ENCODE assay signal across 12 cellular contexts in genomic region chr4:1728061-1728980, GRCh38. TPM values are rescaled to one million over a fixed set of nuclear protein-coding genes. Genes with fewer than 3 reads are reported as not detected.
DNase-seq lines count a peak whose midpoint lies in the region; ATAC-seq and TF ChIP-seq lines count a peak whose summit lies in the region.
"Had no signal": no experiment of that assay in that cellular context is flagged by ENCODE, and none has a peak within 500 bp of the region (broad histone marks: within the 10 kb centered on the region; RNA-seq: fewer than 3 reads in every experiment).

No MANE protein-coding gene starts in this region.

- no peaks in the 10 kb centered on the region for H3K27me3 ChIP-seq in breast epithelium
- no peaks in the 10 kb centered on the region for H3K27me3 ChIP-seq in right lobe of liver
- H3K27me3 ChIP-seq in upper lobe of left lung = no peaks in the 10 kb centered on the region
- H3K27me3 ChIP-seq: adrenal gland had no signal

- H3K27ac ChIP-seq in breast epithelium = peak overlapping the region in 1 of 2 donors; percentile 61
- H3K27ac ChIP-seq in right lobe of liver = peak overlapping the region; percentile 13 to 39 (median 24)
- peak overlapping the region; percentile 56 to 86 (median 72) for H3K27ac ChIP-seq in upper lobe of left lung
- H3K27ac ChIP-seq: KMS-11 had no signal

- H3K9me3 Mint-ChIP-seq in activated naive CD8-positive, alpha-beta T cell treated with anti-CD3 and anti-CD28 coated beads for 36 hours = no peaks in the 10 kb centered on the region
- no peaks in the 10 kb centered on the region for H3K9me3 Mint-ChIP-seq in activated naive CD8-positive, alpha-beta T cell treated with anti-CD3 and anti-CD28 coated beads, Interleukin-2, amount 50 U/mL, for 24 hours
- H3K9me3 Mint-ChIP-seq: T-helper 2 cell treated with Interferon-gamma antibody and Interleukin-4, amounts not matched to agents 5 μg/mL and 100 μg/mL, for 36 hours had no signal

- no peaks in the 10 kb centered on the region for H3K4me1 ChIP-seq in breast epithelium
- H3K4me1 ChIP-seq in right lobe of liver = peaks cover 0 to 6% (median 0%) of the 10 kb centered on the region in 4 donors
- peaks cover 30 to 53% (median 38%) of the 10 kb centered on the region in 4 donors for H3K4me1 ChIP-seq in upper lobe of left lung
- H3K4me1 ChIP-seq: adrenal gland had no signal

- no peak for TF ChIP-seq POLR2A in breast epithelium (IDR thresholded peaks at IDR 0.05)
- no peak for TF ChIP-seq POLR2A in right lobe of liver (IDR thresholded peaks at IDR 0.05)
- no peak for TF ChIP-seq POLR2A in upper lobe of left lung (IDR thresholded peaks at IDR 0.05)

- peak overlapping the region in 2 of 3 donors; percentile 1 to 7 for H3K4me3 ChIP-seq in breast epithelium
- H3K4me3 ChIP-seq in right lobe of liver = no peak overlapping the region
- peak overlapping the region in 3 of 4 donors; percentile 19 to 37 (median 23) for H3K4me3 ChIP-seq in upper lobe of left lung

- no peak for ATAC-seq in activated naive CD8-positive, alpha-beta T cell treated with anti-CD3 and anti-CD28 coated beads, Interleukin-2, amount 50 U/mL, for 24 hours
- ATAC-seq in right lobe of liver = no peak
- no peak for ATAC-seq in upper lobe of left lung (ENCODE audit: low FRiP score in 2 of 2)
- no peak for ATAC-seq in GM19351 (IDR thresholded peaks at IDR 0.05; ENCODE audit: unreplicated experiment)

- 78% methylated on average over 4 of the region's 31 CpGs for WGBS in right lobe of liver (ENCODE audit: insufficient coverage, low coverage, low lambda C conversion rate, missing lambda C conversion rate)
- WGBS in upper lobe of left lung, 2 donors = 72 to 80% methylated on average over 20 to 30 of the region's 31 CpGs

- intact Hi-C loops in breast epithelium (cut with DNase I; ENCODE audit: low total_unique reads) = no loop called here
- intact Hi-C loops in right lobe of liver (cut with DNase I) = loop anchor here in 1 of 2 donors (5.0 kb wide), 1 partner anchor 36 kb away; no protein-coding TSS in a partner anchor

- peaks cover 40% of the 10 kb centered on the region for H3K4me1 Mint-ChIP-seq in activated naive CD8-positive, alpha-beta T cell treated with anti-CD3 and anti-CD28 coated beads for 36 hours
- peaks cover 54% of the 10 kb centered on the region for H3K4me1 Mint-ChIP-seq in activated naive CD8-positive, alpha-beta T cell treated with anti-CD3 and anti-CD28 coated beads, Interleukin-2, amount 50 U/mL, for 24 hours

- no peak for TF ChIP-seq EP300 in upper lobe of left lung (IDR thresholded peaks at IDR 0.05)

- H3K36me3 ChIP-seq in breast epithelium (no peaks in the 10 kb centered on the region), right lobe of liver (peaks cover 0 to 3% (median 0%) of the 10 kb centered on the region in 4 donors), upper lobe of left lung (peaks cover 0 to 44% (median 19%) of the 10 kb centered on the region in 4 donors)

- DNase-seq in activated naive CD8-positive, alpha-beta T cell treated with anti-CD3 and anti-CD28 coated beads for 36 hours = no peak
- no peak for DNase-seq in activated naive CD8-positive, alpha-beta T cell treated with anti-CD3 and anti-CD28 coated beads, Interleukin-2, amount 50 U/mL, for 24 hours
- DNase-seq in breast epithelium (ENCODE audit: low spot score in 2 of 2) (no peak), right lobe of liver (peak in 2 of 3 donors; percentile 25 to 43), upper lobe of left lung (peak in 1 of 2 donors; percentile 67), NCI-H2081 treated with DMSO at 0.1 percent for 48 hours (lab: John Stamatoyannopoulos, UW) (no peak), foreskin melanocyte (no peak)
- DNase-seq: DMS79 had no signal

- no peaks in the 10 kb centered on the region for H3K27me3 Mint-ChIP-seq in activated naive CD8-positive, alpha-beta T cell treated with anti-CD3 and anti-CD28 coated beads for 36 hours
- H3K27me3 Mint-ChIP-seq in activated naive CD8-positive, alpha-beta T cell treated with anti-CD3 and anti-CD28 coated beads, Interleukin-2, amount 50 U/mL, for 24 hours = no peaks in the 10 kb centered on the region

- H3K9me3 ChIP-seq in breast epithelium (no peaks in the 10 kb centered on the region), right lobe of liver (no peaks in the 10 kb centered on the region), upper lobe of left lung (no peaks in the 10 kb centered on the region)
- H3K9me3 ChIP-seq: adrenal gland had no signal

- peak overlapping the region; percentile 34 for H3K27ac Mint-ChIP-seq in activated naive CD8-positive, alpha-beta T cell treated with anti-CD3 and anti-CD28 coated beads for 36 hours
- no peak overlapping the region for H3K27ac Mint-ChIP-seq in activated naive CD8-positive, alpha-beta T cell treated with anti-CD3 and anti-CD28 coated beads, Interleukin-2, amount 50 U/mL, for 24 hours
- H3K27ac Mint-ChIP-seq: T-helper 2 cell treated with Interferon-gamma antibody and Interleukin-4, amounts not matched to agents 5 μg/mL and 100 μg/mL, for 36 hours had no signal

- no peak for TF ChIP-seq CTCF in breast epithelium (IDR thresholded peaks at IDR 0.05)
- TF ChIP-seq CTCF in right lobe of liver (IDR thresholded peaks at IDR 0.05) = no peak
- no peak for TF ChIP-seq CTCF in upper lobe of left lung (IDR thresholded peaks at IDR 0.05)

- H3K4me3 Mint-ChIP-seq in activated naive CD8-positive, alpha-beta T cell treated with anti-CD3 and anti-CD28 coated beads for 36 hours = no peak overlapping the region
- H3K4me3 Mint-ChIP-seq in activated naive CD8-positive, alpha-beta T cell treated with anti-CD3 and anti-CD28 coated beads, Interleukin-2, amount 50 U/mL, for 24 hours = no peak overlapping the region
- H3K4me3 Mint-ChIP-seq: T-helper 2 cell treated with Interferon-gamma antibody and Interleukin-4, amounts not matched to agents 5 μg/mL and 100 μg/mL, for 36 hours had no signal

- H3K36me3 Mint-ChIP-seq in activated naive CD8-positive, alpha-beta T cell treated with anti-CD3 and anti-CD28 coated beads for 36 hours = peaks cover 65% of the 10 kb centered on the region
- H3K36me3 Mint-ChIP-seq in activated naive CD8-positive, alpha-beta T cell treated with anti-CD3 and anti-CD28 coated beads, Interleukin-2, amount 50 U/mL, for 24 hours (ENCODE audit: low read depth) = peaks cover 64% of the 10 kb centered on the region

RNA-seq across cellular contexts. Expression of gene TACC3, which starts 7.0 kb away (rescaled TPM):
- 100 to 1,000 TPM; 189 to 190 TPM for total RNA-seq in activated naive CD8-positive, alpha-beta T cell treated with anti-CD3 and anti-CD28 coated beads for 36 hours
- total RNA-seq in breast epithelium = 1 to 10 TPM; 4.1 to 7.8 (median 4.9) TPM
- total RNA-seq in right lobe of liver = 1 to 10 TPM; 2.2 to 5.7 (median 4.8) TPM
- total RNA-seq in upper lobe of left lung = 10 to 100 TPM in 5 of 6 donors, 1 to 10 TPM in 1; 8.9 to 47.4 (median 21.9) TPM

RNA-seq across cellular contexts. Expression of gene TMEM129, which starts 7.2 kb away (rescaled TPM):
- 10 to 100 TPM; 20.5 to 20.8 TPM for total RNA-seq in activated naive CD8-positive, alpha-beta T cell treated with anti-CD3 and anti-CD28 coated beads for 36 hours
- total RNA-seq in breast epithelium = 10 to 100 TPM; 40.5 to 47.3 (median 41.6) TPM
- total RNA-seq in right lobe of liver = 10 to 100 TPM; 13.8 to 51.0 (median 25.4) TPM
- total RNA-seq in upper lobe of left lung = 10 to 100 TPM; 38.9 to 99.1 (median 49.6) TPM

RNA-seq across cellular contexts. Expression of gene SLBP, which starts 16.2 kb away (rescaled TPM):
- 100 to 1,000 TPM; 183 to 184 TPM for total RNA-seq in activated naive CD8-positive, alpha-beta T cell treated with anti-CD3 and anti-CD28 coated beads for 36 hours
- total RNA-seq in breast epithelium (10 to 100 TPM; 45.1 to 52.0 (median 45.6) TPM), right lobe of liver (10 to 100 TPM; 13.1 to 30.8 (median 14.7) TPM), upper lobe of left lung (10 to 100 TPM; 33.0 to 51.1 (median 38.0) TPM)

RNA-seq across cellular contexts. Expression of gene FAM53A, which starts 44.2 kb away (rescaled TPM):
- total RNA-seq in activated naive CD8-positive, alpha-beta T cell treated with anti-CD3 and anti-CD28 coated beads for 36 hours = 1 to 10 TPM in 1 of 2 experiments, under 1 TPM in 1; 0.82 to 1.3 TPM
- total RNA-seq in breast epithelium (1 to 10 TPM; 3.7 to 7.2 (median 4.6) TPM), right lobe of liver (1 to 10 TPM in 2 of 6 experiments, under 1 TPM in 4; 0.56 to 3.5 (median 0.74) TPM), upper lobe of left lung (10 to 100 TPM in 1 of 6 donors, 1 to 10 TPM in 4, under 1 TPM in 1; 0.59 to 17.8 (median 2.5) TPM)

Comparison
In these comparisons a context has a peak if more than half of its experiments do, and no peak if none do; other contexts are left out.
1. DNase-seq: peak in right lobe of liver (2 of 3); none in activated naive CD8-positive, alpha-beta T cell treated with anti-CD3 and anti-CD28 coated beads for 36 hours (single experiment), activated naive CD8-positive, alpha-beta T cell treated with anti-CD3 and anti-CD28 coated beads, Interleukin-2, amount 50 U/mL, for 24 hours (single experiment), breast epithelium (0 of 2), NCI-H2081 treated with DMSO at 0.1 percent for 48 hours (single experiment) and foreskin melanocyte (single experiment).
2. H3K4me3 ChIP-seq: peak in breast epithelium (2 of 3) and upper lobe of left lung (3 of 4); none in right lobe of liver (0 of 3).